In genomic region chr2:235614900-235615712, GRCh38 we compare ENCODE assay signal across 10 cellular contexts.
DNase-seq lines count a peak whose midpoint lies in the region; ATAC-seq, FAIRE-seq and TF ChIP-seq lines count a peak whose summit lies in the region.
"Had no signal": no experiment of that assay in that cellular context is flagged by ENCODE, and none has a peak within 500 bp of the region (broad histone marks: within the 10 kb centered on the region; RNA-seq: fewer than 3 reads in every experiment).

No MANE protein-coding gene starts in this region.

- in situ Hi-C loops in brain microvascular endothelial cell (cut with HindIII; ENCODE audit: low pct_ligation_motif_present, low sequenced_read_pairs), result no loop called here

- POLR2A ChIA-PET in CD8-positive, alpha-beta T cell (lab: Charles Lee), result no interaction called here
- POLR2A ChIA-PET in activated CD4-positive, alpha-beta memory T cell treated with anti-CD3 and anti-CD28 coated beads, Interleukin-2, amount 10 ng/mL, durations not matched to agents 7 days and 5 days (lab: Charles Lee), result no interaction called here

- H3K27me3 ChIP-seq in brain microvascular endothelial cell (replicated peaks) (no peaks in the 10 kb centered on the region), layer of hippocampus (ENCODE audit: control insufficient read depth, insufficient read depth, low read length) (no peaks in the 10 kb centered on the region)
- H3K27me3 ChIP-seq in CD8-positive, alpha-beta T cell (ENCODE audit: insufficient read depth, low read length), result no peaks in the 10 kb centered on the region

- H3K4me1 Mint-ChIP-seq in CD8-positive, alpha-beta T cell (ENCODE audit: low read depth), result peaks cover 8% of the 10 kb centered on the region
- no peaks in the 10 kb centered on the region for H3K4me1 Mint-ChIP-seq in activated CD4-positive, alpha-beta memory T cell treated with anti-CD3 and anti-CD28 coated beads, Interleukin-2, amount 10 ng/mL, durations not matched to agents 7 days and 5 days

- no peaks in the 10 kb centered on the region for H3K36me3 Mint-ChIP-seq in CD8-positive, alpha-beta T cell
- no peaks in the 10 kb centered on the region for H3K36me3 Mint-ChIP-seq in activated CD4-positive, alpha-beta memory T cell treated with anti-CD3 and anti-CD28 coated beads, Interleukin-2, amount 10 ng/mL, durations not matched to agents 7 days and 5 days (ENCODE audit: low read depth)

- ATAC-seq in CD8-positive, alpha-beta T cell, result no peak

- no peak overlapping the region for H3K4me3 Mint-ChIP-seq in CD8-positive, alpha-beta T cell
- H3K4me3 Mint-ChIP-seq in activated CD4-positive, alpha-beta memory T cell treated with anti-CD3 and anti-CD28 coated beads, Interleukin-2, amount 10 ng/mL, durations not matched to agents 7 days and 5 days, result no peak overlapping the region

- FAIRE-seq in HTR-8/SVneo (lab: Jason Lieb, UNC) (peak; percentile 58), GM12892 (lab: Jason Lieb, UNC) (no peak)
- FAIRE-seq: urothelium cell line had no signal

- H3K27ac ChIP-seq in brain microvascular endothelial cell (peak overlapping the region; percentile 22), layer of hippocampus (ENCODE audit: low read depth, low read length) (peak overlapping the region; percentile 92)
- no peak overlapping the region for H3K27ac ChIP-seq in CD8-positive, alpha-beta T cell (ENCODE audit: low read depth, low read length)

- no peak overlapping the region for H3K4me3 ChIP-seq in brain microvascular endothelial cell (ENCODE audit: low read depth, low read length)
- no peak overlapping the region for H3K4me3 ChIP-seq in CD8-positive, alpha-beta T cell (ENCODE audit: low read depth, low read length)

- no peaks in the 10 kb centered on the region for H3K4me1 ChIP-seq in CD8-positive, alpha-beta T cell (ENCODE audit: insufficient read depth, low read length)

- no peaks in the 10 kb centered on the region for H3K9me3 Mint-ChIP-seq in CD8-positive, alpha-beta T cell
- no peaks in the 10 kb centered on the region for H3K9me3 Mint-ChIP-seq in activated CD4-positive, alpha-beta memory T cell treated with anti-CD3 and anti-CD28 coated beads, Interleukin-2, amount 10 ng/mL, durations not matched to agents 7 days and 5 days

- H3K36me3 ChIP-seq in brain microvascular endothelial cell (replicated peaks), result no peaks in the 10 kb centered on the region
- H3K36me3 ChIP-seq in CD8-positive, alpha-beta T cell (ENCODE audit: insufficient read depth, low read length), result no peaks in the 10 kb centered on the region

- TF ChIP-seq POLR2A in GM12892 (IDR thresholded peaks at IDR 0.05; ENCODE audit: low read depth, low read length), result no peak

- CTCF ChIA-PET in CD8-positive, alpha-beta T cell (lab: Charles Lee), result no interaction called here
- CTCF ChIA-PET in activated CD4-positive, alpha-beta memory T cell treated with anti-CD3 and anti-CD28 coated beads, Interleukin-2, amount 10 ng/mL, durations not matched to agents 7 days and 5 days (lab: Charles Lee), result no interaction called here

- H3K27ac Mint-ChIP-seq in CD8-positive, alpha-beta T cell, result no peak overlapping the region
- H3K27ac Mint-ChIP-seq in activated CD4-positive, alpha-beta memory T cell treated with anti-CD3 and anti-CD28 coated beads, Interleukin-2, amount 10 ng/mL, durations not matched to agents 7 days and 5 days, result no peak overlapping the region

- peak; percentile 51 for DNase-seq in HTR-8/SVneo (ENCODE audit: insufficient read length, low spot score)
- DNase-seq in brain microvascular endothelial cell, result peak; percentile 54
- peak; percentile 98 for DNase-seq in superior temporal gyrus (ENCODE audit: extremely low spot score)
- DNase-seq in GM12892 (ENCODE audit: insufficient read length), result no peak
- no peak for DNase-seq in CD8-positive, alpha-beta T cell
- no peak for DNase-seq in RPMI8226
- DNase-seq in activated CD4-positive, alpha-beta memory T cell treated with anti-CD3 and anti-CD28 coated beads, Interleukin-2, amount 10 ng/mL, durations not matched to agents 7 days and 5 days, result no peak
- DNase-seq: NK-92 treated with Interleukin-12 subunit alpha and Interleukin-12 subunit beta, amount 100 ng/mL, for 24 hours had no signal

- intact Hi-C loops in CD8-positive, alpha-beta T cell (cut with DNase I, micrococcal nuclease), result loop anchor here in 1 of 2 experiments (10.0 kb wide), 1 partner anchor 2000 kb away; the partner anchor contains the start of gene UGT1A8

- TF ChIP-seq CTCF in brain microvascular endothelial cell (IDR thresholded peaks at IDR 0.05; ENCODE audit: low read depth, low read length, missing control alignments), result no peak
- no peak for TF ChIP-seq CTCF in CD8-positive, alpha-beta T cell (IDR thresholded peaks at IDR 0.05)

- peaks cover 8% of the 10 kb centered on the region for H3K27me3 Mint-ChIP-seq in CD8-positive, alpha-beta T cell (ENCODE audit: low read depth)
- peaks cover 3% of the 10 kb centered on the region for H3K27me3 Mint-ChIP-seq in activated CD4-positive, alpha-beta memory T cell treated with anti-CD3 and anti-CD28 coated beads, Interleukin-2, amount 10 ng/mL, durations not matched to agents 7 days and 5 days

- no peaks in the 10 kb centered on the region for H3K9me3 ChIP-seq in CD8-positive, alpha-beta T cell (ENCODE audit: low read length)

Comparison
In these comparisons a context has a peak if more than half of its experiments do, and no peak if none do; other contexts are left out.
1. DNase-seq: peak in HTR-8/SVneo (single experiment), brain microvascular endothelial cell (single experiment) and superior temporal gyrus (single experiment); none in GM12892 (single experiment), CD8-positive, alpha-beta T cell (0 of 7), RPMI8226 (single experiment) and activated CD4-positive, alpha-beta memory T cell treated with anti-CD3 and anti-CD28 coated beads, Interleukin-2, amount 10 ng/mL, durations not matched to agents 7 days and 5 days (single experiment).